In the genomic region with DNA sequence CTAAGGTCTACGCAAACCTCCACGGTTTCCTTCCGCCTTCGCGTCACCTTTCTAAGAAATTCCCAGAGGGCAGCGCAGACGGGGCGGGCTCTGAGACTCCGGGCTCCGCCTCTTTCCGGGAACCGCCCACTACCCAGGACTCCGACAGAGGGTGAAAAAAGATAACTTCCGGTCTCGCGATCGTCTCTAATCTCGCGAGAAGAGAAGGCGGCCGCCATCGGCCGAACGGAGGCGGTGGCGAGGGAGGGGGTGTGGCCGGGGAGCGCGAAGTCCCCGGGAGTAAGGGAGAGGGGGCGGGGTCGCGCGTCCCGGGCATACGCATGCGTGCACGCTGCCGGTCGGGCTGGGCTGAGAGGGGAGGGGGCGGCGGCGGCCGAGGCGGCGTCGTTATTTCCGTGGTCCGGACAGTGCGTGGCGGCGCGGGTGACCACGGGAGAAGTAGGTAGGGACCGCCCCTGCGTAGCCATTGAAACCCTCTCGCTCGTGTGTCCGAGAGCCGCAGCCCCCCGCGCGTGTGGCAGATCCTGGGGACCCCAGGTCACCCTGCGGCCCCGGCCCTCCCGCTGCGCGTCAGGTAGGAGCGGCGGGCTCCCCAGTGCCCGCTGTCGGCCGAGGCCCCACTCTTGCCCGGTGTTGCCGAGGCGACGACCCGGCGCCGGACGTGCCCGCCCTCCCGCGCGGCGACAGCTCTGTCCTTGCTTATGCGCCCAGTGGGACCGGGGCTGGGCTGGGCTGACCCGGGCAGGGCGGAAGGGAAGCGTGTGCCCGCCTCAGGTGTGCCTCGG, we compare ENCODE assay signal across 8 cellular contexts. TPM values are rescaled to one million over a fixed set of nuclear protein-coding genes. Genes with fewer than 3 reads are reported as not detected.
DNase-seq lines count a peak whose midpoint lies in the region; ATAC-seq lines count a peak whose summit lies in the region.

A gene (plus strand): TSS at position 315 of the 785 bp plus-strand sequence. CDS start 1,014 bp downstream, outside the sequence.

- peaks cover 3% of the 10 kb centered on the region for H3K36me3 ChIP-seq in effector memory CD4-positive, alpha-beta T cell (ENCODE audit: control insufficient read depth, insufficient read depth, low read length)

- H3K27me3 ChIP-seq in effector memory CD4-positive, alpha-beta T cell (replicated peaks; ENCODE audit: control insufficient read depth, insufficient read depth, low read length, poor library complexity, severe bottlenecking): no peaks in the 10 kb centered on the region

- peak; percentile 87 for ATAC-seq in GM21360 (IDR thresholded peaks at IDR 0.05; ENCODE audit: unreplicated experiment)

- peak; percentile 78 for DNase-seq in CMK (ENCODE audit: low read depth)
- DNase-seq in HT1080 (ENCODE audit: low read depth): peak; percentile 97
- peak; percentile 88 for DNase-seq in NOMO-1 treated with DMSO at 0.1 percent for 48 hours (lab: John Stamatoyannopoulos, UW; ENCODE audit: unreplicated experiment)
- DNase-seq in activated CD8-positive, alpha-beta memory T cell treated with anti-CD3 and anti-CD28 coated beads for 4 hours (ENCODE audit: low read depth in 2 of 2): peak; percentile 99
- DNase-seq in effector memory CD4-positive, alpha-beta T cell: peak; percentile 98 to 99 (median 99)
- DNase-seq in medulla oblongata (ENCODE audit: extremely low spot score): peak; percentile 99
- peak; percentile 99 for DNase-seq in stimulated activated CD8-positive, alpha-beta memory T cell treated with anti-CD3 and anti-CD28 coated beads, Interleukin-12 subunit alpha, Interleukin-12 subunit beta, amount 100 ng/mL, for 1 hour (ENCODE audit: low read depth)

- H3K4me3 ChIP-seq in effector memory CD4-positive, alpha-beta T cell (ENCODE audit: insufficient read depth, low read depth, low read length, poor library complexity, severe bottlenecking): peak within 1 kb of the TSS; percentile 96

- H3K4me1 ChIP-seq in effector memory CD4-positive, alpha-beta T cell (ENCODE audit: control insufficient read depth, insufficient read depth, low read length, poor library complexity, severe bottlenecking): peaks cover 16% of the 10 kb centered on the region

- H3K9me3 ChIP-seq in effector memory CD4-positive, alpha-beta T cell (ENCODE audit: control insufficient read depth, low read length): no peaks in the 10 kb centered on the region

- H3K27ac ChIP-seq in effector memory CD4-positive, alpha-beta T cell (ENCODE audit: insufficient read depth, low read length, poor library complexity, severe bottlenecking): peak within 1 kb of the TSS; percentile 90

RNA-seq across cellular contexts. Expression of the gene that starts here (rescaled TPM):
- total RNA-seq in HT1080 (2014; rRNA removed; shearing (Covaris generic)): 18.4 and 25.4 TPM in 2 replicates
- 17.8 and 23.4 TPM in 2 replicates for polyA plus RNA-seq in HT1080 (2015; cell fraction: cytosol; rRNA removed)
- 33.8 and 37.9 TPM in 2 replicates for polyA plus RNA-seq in HT1080 (2015; cell fraction: nucleus; rRNA removed)

Comparison
In these comparisons a context has a peak if more than half of its experiments do, and no peak if none do; other contexts are left out.
1. Peak in every context shown above with its lines: DNase-seq, ATAC-seq, H3K4me3 ChIP-seq and H3K27ac ChIP-seq.